In genomic region chr12:123278150-123278627, GRCh38 we compare ENCODE assay signal across 1 cellular context.
TF ChIP-seq lines count a peak whose summit lies in the region.

No MANE protein-coding gene starts in this region.

TF ChIP-seq in K562, 482 proteins besides CTCF, POLR2A, EP300 and RAD21 (continued from another document):
- no peak for TF ChIP-seq ZNF639 (CRISPR knock-in tag; conservative IDR thresholded peaks at IDR 0.05 in 1 of 2, IDR thresholded peaks at IDR 0.05 in 1 of 2)
- no peak for TF ChIP-seq ZFP30 (CRISPR knock-in tag; IDR thresholded peaks at IDR 0.05; ENCODE audit: borderline replicate concordance)
